Comparison of ENCODE assay signal across 1 cellular context in the genomic region with DNA sequence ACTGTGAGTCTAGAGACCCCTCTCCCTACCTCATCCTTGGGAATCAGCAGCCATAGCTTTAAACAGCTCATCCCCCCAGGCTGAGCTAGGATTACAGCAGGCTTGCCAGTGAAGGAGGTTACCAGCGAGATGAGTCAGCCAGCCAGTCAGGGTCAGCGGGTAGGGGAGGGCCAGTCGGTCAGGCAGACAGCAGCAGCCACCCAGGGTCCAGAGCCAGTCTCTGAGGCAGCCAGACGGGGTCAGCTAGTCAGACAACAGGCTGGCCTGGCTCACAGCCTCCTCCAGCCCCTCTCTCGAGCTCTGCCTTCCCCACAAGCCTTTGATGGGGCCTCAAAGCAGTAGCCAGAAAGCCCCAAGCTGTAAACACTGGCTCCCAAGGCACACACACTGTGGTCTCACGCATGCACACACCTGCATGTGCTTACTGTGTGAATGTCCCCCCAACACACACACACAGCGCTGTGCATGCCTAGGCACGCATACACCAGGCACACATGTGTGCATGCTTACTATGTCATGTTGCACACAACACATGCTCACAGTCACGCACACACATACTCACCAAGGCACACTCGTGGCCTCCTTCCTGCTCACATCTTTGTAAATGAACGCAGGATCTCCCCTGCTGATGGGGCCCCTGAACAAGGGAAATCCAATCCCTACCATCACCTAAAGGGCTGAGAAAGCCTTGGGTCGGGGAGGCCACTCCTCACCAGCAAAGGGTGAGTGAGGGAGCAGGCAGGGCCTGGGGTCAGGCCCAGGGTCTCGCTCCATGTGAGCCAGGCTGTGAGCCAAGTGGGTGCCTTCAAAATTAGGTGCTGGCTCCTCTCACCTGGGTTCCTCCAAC.
TF ChIP-seq lines count a peak whose summit lies in the region.

No MANE protein-coding gene starts in this region.

TF ChIP-seq in H1, 55 proteins besides CTCF, POLR2A, EP300 and RAD21:
- TF ChIP-seq TAF7 (optimal IDR thresholded peaks at IDR 0.05; ENCODE audit: borderline replicate concordance, low read depth, low read length) (no peak), SP4 (IDR thresholded peaks at IDR 0.05; ENCODE audit: low read length) (no peak), TAF1 (IDR thresholded peaks at IDR 0.05; ENCODE audit: low read depth, low read length) (no peak), GTF2F1 (IDR thresholded peaks at IDR 0.05; ENCODE audit: borderline replicate concordance, low read depth, low read length) (no peak), MAFK (IDR thresholded peaks at IDR 0.05; ENCODE audit: low read depth, low read length) (no peak), FOSL1 (IDR thresholded peaks at IDR 0.05; ENCODE audit: insufficient read depth, low read depth, low read length) (no peak), RBBP5 (IDR thresholded peaks at IDR 0.05; ENCODE audit: borderline replicate concordance, low read depth, low read length) (no peak), JUN (IDR thresholded peaks at IDR 0.05; ENCODE audit: low read depth, low read length) (no peak), SP2 (IDR thresholded peaks at IDR 0.05; ENCODE audit: low read length) (no peak), HDAC6 (IDR thresholded peaks at IDR 0.05; ENCODE audit: low read depth, low read length) (no peak), NRF1 (IDR thresholded peaks at IDR 0.05; ENCODE audit: low read depth, low read length) (no peak), SRF (IDR thresholded peaks at IDR 0.05; ENCODE audit: low read depth, low read length) (no peak), HDAC2 (IDR thresholded peaks at IDR 0.05; ENCODE audit: borderline replicate concordance in 1 of 2, low read depth in 2 of 2, low read length in 2 of 2) (no peak), RFX5 (IDR thresholded peaks at IDR 0.05; ENCODE audit: borderline replicate concordance, low read depth, low read length) (no peak), BRCA1 (IDR thresholded peaks at IDR 0.05; ENCODE audit: low read depth, low read length) (no peak), GABPA (IDR thresholded peaks at IDR 0.05; ENCODE audit: borderline replicate concordance, insufficient read depth, low read length) (no peak)
- TF ChIP-seq, protein P1, sequence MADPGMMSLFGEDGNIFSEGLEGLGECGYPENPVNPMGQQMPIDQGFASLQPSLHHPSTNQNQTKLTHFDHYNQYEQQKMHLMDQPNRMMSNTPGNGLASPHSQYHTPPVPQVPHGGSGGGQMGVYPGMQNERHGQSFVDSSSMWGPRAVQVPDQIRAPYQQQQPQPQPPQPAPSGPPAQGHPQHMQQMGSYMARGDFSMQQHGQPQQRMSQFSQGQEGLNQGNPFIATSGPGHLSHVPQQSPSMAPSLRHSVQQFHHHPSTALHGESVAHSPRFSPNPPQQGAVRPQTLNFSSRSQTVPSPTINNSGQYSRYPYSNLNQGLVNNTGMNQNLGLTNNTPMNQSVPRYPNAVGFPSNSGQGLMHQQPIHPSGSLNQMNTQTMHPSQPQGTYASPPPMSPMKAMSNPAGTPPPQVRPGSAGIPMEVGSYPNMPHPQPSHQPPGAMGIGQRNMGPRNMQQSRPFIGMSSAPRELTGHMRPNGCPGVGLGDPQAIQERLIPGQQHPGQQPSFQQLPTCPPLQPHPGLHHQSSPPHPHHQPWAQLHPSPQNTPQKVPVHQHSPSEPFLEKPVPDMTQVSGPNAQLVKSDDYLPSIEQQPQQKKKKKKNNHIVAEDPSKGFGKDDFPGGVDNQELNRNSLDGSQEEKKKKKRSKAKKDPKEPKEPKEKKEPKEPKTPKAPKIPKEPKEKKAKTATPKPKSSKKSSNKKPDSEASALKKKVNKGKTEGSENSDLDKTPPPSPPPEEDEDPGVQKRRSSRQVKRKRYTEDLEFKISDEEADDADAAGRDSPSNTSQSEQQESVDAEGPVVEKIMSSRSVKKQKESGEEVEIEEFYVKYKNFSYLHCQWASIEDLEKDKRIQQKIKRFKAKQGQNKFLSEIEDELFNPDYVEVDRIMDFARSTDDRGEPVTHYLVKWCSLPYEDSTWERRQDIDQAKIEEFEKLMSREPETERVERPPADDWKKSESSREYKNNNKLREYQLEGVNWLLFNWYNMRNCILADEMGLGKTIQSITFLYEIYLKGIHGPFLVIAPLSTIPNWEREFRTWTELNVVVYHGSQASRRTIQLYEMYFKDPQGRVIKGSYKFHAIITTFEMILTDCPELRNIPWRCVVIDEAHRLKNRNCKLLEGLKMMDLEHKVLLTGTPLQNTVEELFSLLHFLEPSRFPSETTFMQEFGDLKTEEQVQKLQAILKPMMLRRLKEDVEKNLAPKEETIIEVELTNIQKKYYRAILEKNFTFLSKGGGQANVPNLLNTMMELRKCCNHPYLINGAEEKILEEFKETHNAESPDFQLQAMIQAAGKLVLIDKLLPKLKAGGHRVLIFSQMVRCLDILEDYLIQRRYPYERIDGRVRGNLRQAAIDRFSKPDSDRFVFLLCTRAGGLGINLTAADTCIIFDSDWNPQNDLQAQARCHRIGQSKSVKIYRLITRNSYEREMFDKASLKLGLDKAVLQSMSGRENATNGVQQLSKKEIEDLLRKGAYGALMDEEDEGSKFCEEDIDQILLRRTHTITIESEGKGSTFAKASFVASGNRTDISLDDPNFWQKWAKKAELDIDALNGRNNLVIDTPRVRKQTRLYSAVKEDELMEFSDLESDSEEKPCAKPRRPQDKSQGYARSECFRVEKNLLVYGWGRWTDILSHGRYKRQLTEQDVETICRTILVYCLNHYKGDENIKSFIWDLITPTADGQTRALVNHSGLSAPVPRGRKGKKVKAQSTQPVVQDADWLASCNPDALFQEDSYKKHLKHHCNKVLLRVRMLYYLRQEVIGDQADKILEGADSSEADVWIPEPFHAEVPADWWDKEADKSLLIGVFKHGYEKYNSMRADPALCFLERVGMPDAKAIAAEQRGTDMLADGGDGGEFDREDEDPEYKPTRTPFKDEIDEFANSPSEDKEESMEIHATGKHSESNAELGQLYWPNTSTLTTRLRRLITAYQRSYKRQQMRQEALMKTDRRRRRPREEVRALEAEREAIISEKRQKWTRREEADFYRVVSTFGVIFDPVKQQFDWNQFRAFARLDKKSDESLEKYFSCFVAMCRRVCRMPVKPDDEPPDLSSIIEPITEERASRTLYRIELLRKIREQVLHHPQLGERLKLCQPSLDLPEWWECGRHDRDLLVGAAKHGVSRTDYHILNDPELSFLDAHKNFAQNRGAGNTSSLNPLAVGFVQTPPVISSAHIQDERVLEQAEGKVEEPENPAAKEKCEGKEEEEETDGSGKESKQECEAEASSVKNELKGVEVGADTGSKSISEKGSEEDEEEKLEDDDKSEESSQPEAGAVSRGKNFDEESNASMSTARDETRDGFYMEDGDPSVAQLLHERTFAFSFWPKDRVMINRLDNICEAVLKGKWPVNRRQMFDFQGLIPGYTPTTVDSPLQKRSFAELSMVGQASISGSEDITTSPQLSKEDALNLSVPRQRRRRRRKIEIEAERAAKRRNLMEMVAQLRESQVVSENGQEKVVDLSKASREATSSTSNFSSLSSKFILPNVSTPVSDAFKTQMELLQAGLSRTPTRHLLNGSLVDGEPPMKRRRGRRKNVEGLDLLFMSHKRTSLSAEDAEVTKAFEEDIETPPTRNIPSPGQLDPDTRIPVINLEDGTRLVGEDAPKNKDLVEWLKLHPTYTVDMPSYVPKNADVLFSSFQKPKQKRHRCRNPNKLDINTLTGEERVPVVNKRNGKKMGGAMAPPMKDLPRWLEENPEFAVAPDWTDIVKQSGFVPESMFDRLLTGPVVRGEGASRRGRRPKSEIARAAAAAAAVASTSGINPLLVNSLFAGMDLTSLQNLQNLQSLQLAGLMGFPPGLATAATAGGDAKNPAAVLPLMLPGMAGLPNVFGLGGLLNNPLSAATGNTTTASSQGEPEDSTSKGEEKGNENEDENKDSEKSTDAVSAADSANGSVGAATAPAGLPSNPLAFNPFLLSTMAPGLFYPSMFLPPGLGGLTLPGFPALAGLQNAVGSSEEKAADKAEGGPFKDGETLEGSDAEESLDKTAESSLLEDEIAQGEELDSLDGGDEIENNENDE (IDR thresholded peaks at IDR 0.05; ENCODE audit: insufficient replicate concordance, low read length) = no peak
